Comparison of ENCODE assay signal across 2 cellular contexts in the genomic region with DNA sequence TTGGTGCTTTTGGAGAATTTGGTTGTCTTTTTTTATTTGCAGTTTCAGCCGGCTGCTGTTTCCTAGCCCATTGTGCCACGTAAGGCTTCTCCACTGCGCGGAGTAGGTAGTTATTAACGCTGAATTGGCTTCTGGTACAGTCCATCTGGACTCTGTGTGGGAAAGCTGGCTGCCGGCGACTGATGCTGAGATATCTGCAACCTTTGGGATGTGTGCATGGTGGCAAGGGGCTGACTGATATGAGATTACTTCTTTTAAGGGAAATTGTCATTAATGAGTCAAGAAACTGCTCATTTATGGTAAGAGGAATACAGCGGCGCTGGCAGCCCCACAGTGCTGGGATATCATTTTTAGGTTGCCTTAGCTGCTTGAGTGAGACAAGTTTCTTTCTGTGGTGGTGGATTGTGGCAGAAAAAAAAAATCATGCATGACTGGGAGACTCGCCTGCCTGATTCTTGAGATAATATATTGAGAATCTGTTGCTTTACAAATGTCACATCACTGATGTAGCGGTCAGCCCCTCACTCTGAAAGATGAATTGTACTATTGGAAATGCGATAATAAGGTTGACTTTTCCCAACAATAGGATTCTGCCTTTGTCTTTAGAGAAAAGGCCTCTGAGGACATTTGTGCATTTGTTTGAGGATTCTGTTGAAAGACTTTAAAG.
TF ChIP-seq lines count a peak whose summit lies in the region.

No MANE protein-coding gene starts in this region.

TF ChIP-seq in GM23338, 12 proteins besides CTCF, POLR2A, EP300 and RAD21 (continued from another document):
- TF ChIP-seq, protein P1, sequence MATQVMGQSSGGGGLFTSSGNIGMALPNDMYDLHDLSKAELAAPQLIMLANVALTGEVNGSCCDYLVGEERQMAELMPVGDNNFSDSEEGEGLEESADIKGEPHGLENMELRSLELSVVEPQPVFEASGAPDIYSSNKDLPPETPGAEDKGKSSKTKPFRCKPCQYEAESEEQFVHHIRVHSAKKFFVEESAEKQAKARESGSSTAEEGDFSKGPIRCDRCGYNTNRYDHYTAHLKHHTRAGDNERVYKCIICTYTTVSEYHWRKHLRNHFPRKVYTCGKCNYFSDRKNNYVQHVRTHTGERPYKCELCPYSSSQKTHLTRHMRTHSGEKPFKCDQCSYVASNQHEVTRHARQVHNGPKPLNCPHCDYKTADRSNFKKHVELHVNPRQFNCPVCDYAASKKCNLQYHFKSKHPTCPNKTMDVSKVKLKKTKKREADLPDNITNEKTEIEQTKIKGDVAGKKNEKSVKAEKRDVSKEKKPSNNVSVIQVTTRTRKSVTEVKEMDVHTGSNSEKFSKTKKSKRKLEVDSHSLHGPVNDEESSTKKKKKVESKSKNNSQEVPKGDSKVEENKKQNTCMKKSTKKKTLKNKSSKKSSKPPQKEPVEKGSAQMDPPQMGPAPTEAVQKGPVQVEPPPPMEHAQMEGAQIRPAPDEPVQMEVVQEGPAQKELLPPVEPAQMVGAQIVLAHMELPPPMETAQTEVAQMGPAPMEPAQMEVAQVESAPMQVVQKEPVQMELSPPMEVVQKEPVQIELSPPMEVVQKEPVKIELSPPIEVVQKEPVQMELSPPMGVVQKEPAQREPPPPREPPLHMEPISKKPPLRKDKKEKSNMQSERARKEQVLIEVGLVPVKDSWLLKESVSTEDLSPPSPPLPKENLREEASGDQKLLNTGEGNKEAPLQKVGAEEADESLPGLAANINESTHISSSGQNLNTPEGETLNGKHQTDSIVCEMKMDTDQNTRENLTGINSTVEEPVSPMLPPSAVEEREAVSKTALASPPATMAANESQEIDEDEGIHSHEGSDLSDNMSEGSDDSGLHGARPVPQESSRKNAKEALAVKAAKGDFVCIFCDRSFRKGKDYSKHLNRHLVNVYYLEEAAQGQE (IDR thresholded peaks at IDR 0.05; ENCODE audit: unreplicated experiment), result no peak
- TF ChIP-seq, protein P2, sequence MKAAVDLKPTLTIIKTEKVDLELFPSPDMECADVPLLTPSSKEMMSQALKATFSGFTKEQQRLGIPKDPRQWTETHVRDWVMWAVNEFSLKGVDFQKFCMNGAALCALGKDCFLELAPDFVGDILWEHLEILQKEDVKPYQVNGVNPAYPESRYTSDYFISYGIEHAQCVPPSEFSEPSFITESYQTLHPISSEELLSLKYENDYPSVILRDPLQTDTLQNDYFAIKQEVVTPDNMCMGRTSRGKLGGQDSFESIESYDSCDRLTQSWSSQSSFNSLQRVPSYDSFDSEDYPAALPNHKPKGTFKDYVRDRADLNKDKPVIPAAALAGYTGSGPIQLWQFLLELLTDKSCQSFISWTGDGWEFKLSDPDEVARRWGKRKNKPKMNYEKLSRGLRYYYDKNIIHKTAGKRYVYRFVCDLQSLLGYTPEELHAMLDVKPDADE (IDR thresholded peaks at IDR 0.05), result no peak
- TF ChIP-seq POLR2AphosphoS5 (IDR thresholded peaks at IDR 0.05; ENCODE audit: low read depth), result no peak
- TF ChIP-seq, protein P3, sequence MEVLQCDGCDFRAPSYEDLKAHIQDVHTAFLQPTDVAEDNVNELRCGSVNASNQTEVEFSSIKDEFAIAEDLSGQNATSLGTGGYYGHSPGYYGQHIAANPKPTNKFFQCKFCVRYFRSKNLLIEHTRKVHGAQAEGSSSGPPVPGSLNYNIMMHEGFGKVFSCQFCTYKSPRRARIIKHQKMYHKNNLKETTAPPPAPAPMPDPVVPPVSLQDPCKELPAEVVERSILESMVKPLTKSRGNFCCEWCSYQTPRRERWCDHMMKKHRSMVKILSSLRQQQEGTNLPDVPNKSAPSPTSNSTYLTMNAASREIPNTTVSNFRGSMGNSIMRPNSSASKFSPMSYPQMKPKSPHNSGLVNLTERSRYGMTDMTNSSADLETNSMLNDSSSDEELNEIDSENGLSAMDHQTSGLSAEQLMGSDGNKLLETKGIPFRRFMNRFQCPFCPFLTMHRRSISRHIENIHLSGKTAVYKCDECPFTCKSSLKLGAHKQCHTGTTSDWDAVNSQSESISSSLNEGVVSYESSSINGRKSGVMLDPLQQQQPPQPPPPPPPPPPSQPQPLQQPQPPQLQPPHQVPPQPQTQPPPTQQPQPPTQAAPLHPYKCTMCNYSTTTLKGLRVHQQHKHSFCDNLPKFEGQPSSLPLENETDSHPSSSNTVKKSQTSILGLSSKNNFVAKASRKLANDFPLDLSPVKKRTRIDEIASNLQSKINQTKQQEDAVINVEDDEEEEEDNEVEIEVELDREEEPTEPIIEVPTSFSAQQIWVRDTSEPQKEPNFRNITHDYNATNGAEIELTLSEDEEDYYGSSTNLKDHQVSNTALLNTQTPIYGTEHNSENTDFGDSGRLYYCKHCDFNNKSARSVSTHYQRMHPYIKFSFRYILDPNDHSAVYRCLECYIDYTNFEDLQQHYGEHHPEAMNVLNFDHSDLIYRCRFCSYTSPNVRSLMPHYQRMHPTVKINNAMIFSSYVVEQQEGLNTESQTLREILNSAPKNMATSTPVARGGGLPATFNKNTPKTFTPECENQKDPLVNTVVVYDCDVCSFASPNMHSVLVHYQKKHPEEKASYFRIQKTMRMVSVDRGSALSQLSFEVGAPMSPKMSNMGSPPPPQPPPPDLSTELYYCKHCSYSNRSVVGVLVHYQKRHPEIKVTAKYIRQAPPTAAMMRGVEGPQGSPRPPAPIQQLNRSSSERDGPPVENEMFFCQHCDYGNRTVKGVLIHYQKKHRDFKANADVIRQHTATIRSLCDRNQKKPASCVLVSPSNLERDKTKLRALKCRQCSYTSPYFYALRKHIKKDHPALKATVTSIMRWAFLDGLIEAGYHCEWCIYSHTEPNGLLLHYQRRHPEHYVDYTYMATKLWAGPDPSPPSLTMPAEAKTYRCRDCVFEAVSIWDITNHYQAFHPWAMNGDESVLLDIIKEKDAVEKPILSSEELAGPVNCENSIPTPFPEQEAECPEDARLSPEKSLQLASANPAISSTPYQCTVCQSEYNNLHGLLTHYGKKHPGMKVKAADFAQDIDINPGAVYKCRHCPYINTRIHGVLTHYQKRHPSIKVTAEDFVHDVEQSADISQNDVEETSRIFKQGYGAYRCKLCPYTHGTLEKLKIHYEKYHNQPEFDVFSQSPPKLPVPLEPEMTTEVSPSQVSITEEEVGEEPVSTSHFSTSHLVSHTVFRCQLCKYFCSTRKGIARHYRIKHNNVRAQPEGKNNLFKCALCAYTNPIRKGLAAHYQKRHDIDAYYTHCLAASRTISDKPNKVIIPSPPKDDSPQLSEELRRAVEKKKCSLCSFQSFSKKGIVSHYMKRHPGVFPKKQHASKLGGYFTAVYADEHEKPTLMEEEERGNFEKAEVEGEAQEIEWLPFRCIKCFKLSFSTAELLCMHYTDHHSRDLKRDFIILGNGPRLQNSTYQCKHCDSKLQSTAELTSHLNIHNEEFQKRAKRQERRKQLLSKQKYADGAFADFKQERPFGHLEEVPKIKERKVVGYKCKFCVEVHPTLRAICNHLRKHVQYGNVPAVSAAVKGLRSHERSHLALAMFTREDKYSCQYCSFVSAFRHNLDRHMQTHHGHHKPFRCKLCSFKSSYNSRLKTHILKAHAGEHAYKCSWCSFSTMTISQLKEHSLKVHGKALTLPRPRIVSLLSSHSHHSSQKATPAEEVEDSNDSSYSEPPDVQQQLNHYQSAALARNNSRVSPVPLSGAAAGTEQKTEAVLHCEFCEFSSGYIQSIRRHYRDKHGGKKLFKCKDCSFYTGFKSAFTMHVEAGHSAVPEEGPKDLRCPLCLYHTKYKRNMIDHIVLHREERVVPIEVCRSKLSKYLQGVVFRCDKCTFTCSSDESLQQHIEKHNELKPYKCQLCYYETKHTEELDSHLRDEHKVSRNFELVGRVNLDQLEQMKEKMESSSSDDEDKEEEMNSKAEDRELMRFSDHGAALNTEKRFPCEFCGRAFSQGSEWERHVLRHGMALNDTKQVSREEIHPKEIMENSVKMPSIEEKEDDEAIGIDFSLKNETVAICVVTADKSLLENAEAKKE (CRISPR knock-in tag; IDR thresholded peaks at IDR 0.05), result no peak
- no peak for TF ChIP-seq STAT1 (IDR thresholded peaks at IDR 0.05; ENCODE audit: unreplicated experiment)
- TF ChIP-seq EZH2 (IDR thresholded peaks at IDR 0.05; ENCODE audit: low read depth, unreplicated experiment), result no peak

TF ChIP-seq in neural cell, 6 proteins besides CTCF, POLR2A, EP300 and RAD21 (continued from another document):
- TF ChIP-seq, protein P1 (IDR thresholded peaks at IDR 0.05; ENCODE audit: borderline replicate concordance), result no peak
- no peak for TF ChIP-seq SMC3 (conservative IDR thresholded peaks at IDR 0.05; ENCODE audit: poor library complexity)
- no peak for TF ChIP-seq TAF1 (IDR thresholded peaks at IDR 0.05; ENCODE audit: low read depth)
TF ChIP-seq in neural cell: peak in this region for 0.
